18 cellular contexts compared by ENCODE assay signal in genomic region chr5:34927785-34928184, GRCh38.
"Had no signal": no experiment of that assay in that cellular context is flagged by ENCODE, and none has a peak within 500 bp of the region (broad histone marks: within the 10 kb centered on the region; RNA-seq: fewer than 3 reads in every experiment).

No MANE protein-coding gene starts in this region.

- H3K9me3 Mint-ChIP-seq: activated B cell treated with CpG ODN at 0.5 μM for 24 hours; activated CD4-positive, alpha-beta memory T cell treated with anti-CD3 and anti-CD28 coated beads for 36 hours; activated T-helper 17 cell treated with anti-CD3 and anti-CD28 coated beads, Interleukin-2, amount 50 U/mL, for 72 hours; central memory CD8-positive, alpha-beta T cell; neural progenitor cell; stimulated activated naive CD8-positive, alpha-beta T cell treated with anti-CD3 and anti-CD28 coated beads, Interleukin-15, Interleukin-2, amounts not matched to agents 100 ng/mL and 50 ng/mL, for 24 hours; T-helper 2 cell treated with Interferon-gamma antibody and Interleukin-4, amounts not matched to agents 5 μg/mL and 100 μg/mL, for 36 hours had no signal

- H3K27me3 ChIP-seq: colonic mucosa, left lung, neural progenitor cell, right atrium auricular region, transverse colon had no signal

- H3K4me2 ChIP-seq: neural progenitor cell had no signal

- H3K27ac ChIP-seq: colonic mucosa, neural progenitor cell, prostate gland, right atrium auricular region, transverse colon had no signal

- ATAC-seq: activated T-helper 17 cell treated with anti-CD3 and anti-CD28 coated beads, Interleukin-2, amount 50 U/mL, for 72 hours; left lung had no signal

- H3K27me3 Mint-ChIP-seq: activated B cell treated with CpG ODN at 0.5 μM for 24 hours; activated CD4-positive, alpha-beta memory T cell treated with anti-CD3 and anti-CD28 coated beads for 36 hours; activated T-helper 17 cell treated with anti-CD3 and anti-CD28 coated beads, Interleukin-2, amount 50 U/mL, for 72 hours; central memory CD8-positive, alpha-beta T cell; stimulated activated naive CD8-positive, alpha-beta T cell treated with anti-CD3 and anti-CD28 coated beads, Interleukin-15, Interleukin-2, amounts not matched to agents 100 ng/mL and 50 ng/mL, for 24 hours had no signal

- H3K9ac ChIP-seq: neural progenitor cell had no signal

- H3K4me3 ChIP-seq: colonic mucosa, neural progenitor cell, prostate gland, right atrium auricular region, transverse colon had no signal

- H3K4me3 Mint-ChIP-seq: activated B cell treated with CpG ODN at 0.5 μM for 24 hours; activated CD4-positive, alpha-beta memory T cell treated with anti-CD3 and anti-CD28 coated beads for 36 hours; central memory CD8-positive, alpha-beta T cell; neural progenitor cell; T-helper 2 cell treated with Interferon-gamma antibody and Interleukin-4, amounts not matched to agents 5 μg/mL and 100 μg/mL, for 36 hours had no signal

- H3K27ac Mint-ChIP-seq: activated B cell treated with CpG ODN at 0.5 μM for 24 hours; activated CD4-positive, alpha-beta memory T cell treated with anti-CD3 and anti-CD28 coated beads for 36 hours; activated T-helper 17 cell treated with anti-CD3 and anti-CD28 coated beads, Interleukin-2, amount 50 U/mL, for 72 hours; neural progenitor cell; stimulated activated naive CD8-positive, alpha-beta T cell treated with anti-CD3 and anti-CD28 coated beads, Interleukin-15, Interleukin-2, amounts not matched to agents 100 ng/mL and 50 ng/mL, for 24 hours; T-helper 2 cell treated with Interferon-gamma antibody and Interleukin-4, amounts not matched to agents 5 μg/mL and 100 μg/mL, for 36 hours had no signal

- DNase-seq: activated B cell treated with CpG ODN at 0.5 μM for 24 hours; activated CD4-positive, alpha-beta memory T cell treated with anti-CD3 and anti-CD28 coated beads for 36 hours; activated CD4-positive, alpha-beta T cell treated with anti-CD3 and anti-CD28 coated beads for 4 hours; activated naive CD4-positive, alpha-beta T cell; colonic mucosa; erythroblast; foreskin melanocyte; kidney; left lung; midbrain; transverse colon had no signal

- H2AFZ ChIP-seq: neural progenitor cell had no signal

- H3K36me3 ChIP-seq: colonic mucosa had no signal

- H3K9me3 ChIP-seq: colonic mucosa, left lung, prostate gland, right atrium auricular region, transverse colon had no signal
